21 cellular contexts compared by ENCODE assay signal in the genomic region with DNA sequence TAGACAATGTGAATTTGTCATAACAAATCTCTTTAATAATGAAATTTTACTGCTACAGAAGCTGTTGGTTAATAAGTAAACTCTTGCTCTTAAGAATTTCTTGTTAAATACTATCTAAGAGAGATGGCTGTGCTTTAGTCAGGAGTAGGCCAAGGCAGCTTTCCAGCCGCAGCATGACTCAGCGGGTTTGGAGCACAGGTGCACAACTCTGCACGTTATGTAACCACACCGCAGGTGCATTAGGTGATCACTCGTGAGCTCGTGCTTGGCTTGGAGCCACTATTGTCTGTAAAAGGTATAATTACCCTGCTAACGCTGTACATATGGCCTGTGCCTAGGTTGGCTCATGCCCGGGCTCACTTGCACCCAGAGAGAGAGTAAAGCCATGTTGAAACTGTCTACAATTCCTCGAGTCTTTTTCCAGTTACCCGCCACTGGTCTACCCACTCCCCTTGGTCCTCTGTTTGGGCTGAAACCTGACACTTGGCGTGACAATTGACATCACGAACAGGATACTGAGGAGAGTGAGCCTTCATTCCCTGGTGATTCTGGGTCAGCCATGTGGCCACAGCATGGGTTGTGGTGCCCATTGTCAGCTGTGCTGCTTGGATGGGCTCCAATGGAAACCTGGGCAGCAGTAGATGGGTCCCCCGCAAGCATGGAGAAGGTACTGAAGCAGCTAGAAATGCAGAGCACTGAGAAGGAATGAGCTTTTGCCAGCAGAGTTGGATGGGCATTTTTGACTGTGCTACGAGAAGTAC. TPM values are rescaled to one million over a fixed set of nuclear protein-coding genes. Genes with fewer than 3 reads are reported as not detected.
A peak's percentile ranks its signal among the peaks of the same experiment; 100 is the strongest.
DNase-seq lines count a peak whose midpoint lies in the region; ATAC-seq, FAIRE-seq and TF ChIP-seq lines count a peak whose summit lies in the region.
"Had no signal": no experiment of that assay in that cellular context is flagged by ENCODE, and none has a peak within 500 bp of the region (broad histone marks: within the 10 kb centered on the region; RNA-seq: fewer than 3 reads in every experiment).

No MANE protein-coding gene starts in this region.

- H3K14ac ChIP-seq in H1 (ENCODE audit: insufficient read length), result no peak overlapping the region

- H3K56ac ChIP-seq in H1 (replicated peaks; ENCODE audit: insufficient read length, low read depth, low read length), result no peak overlapping the region
- no peak overlapping the region for H3K56ac ChIP-seq in mesendoderm (ENCODE audit: low read length)

- no peaks in the 10 kb centered on the region for H3K4me1 ChIP-seq in H1 (replicated peaks in 1 of 4; ENCODE audit: control insufficient read depth in 3 of 4, insufficient read depth in 4 of 4, low read length in 3 of 4)
- no peaks in the 10 kb centered on the region for H3K4me1 ChIP-seq in mesendoderm (ENCODE audit: control insufficient read depth, low read depth, low read length)
- H3K4me1 ChIP-seq in spleen, result no peaks in the 10 kb centered on the region
- H3K4me1 ChIP-seq: esophagus squamous epithelium, heart left ventricle, psoas muscle had no signal

- H3K27ac ChIP-seq in H1 (ENCODE audit: low read depth, low read length) (no peak overlapping the region), mesendoderm (ENCODE audit: low read depth, low read length) (no peak overlapping the region), spleen (no peak overlapping the region)
- H3K27ac ChIP-seq in CD4-positive, alpha-beta T cell (ENCODE audit: low read depth, low read length), result no peak overlapping the region
- H3K27ac ChIP-seq: esophagus squamous epithelium, heart left ventricle, psoas muscle had no signal

- H3K27ac Mint-ChIP-seq in CD4-positive, alpha-beta T cell, result no peak overlapping the region
- H3K27ac Mint-ChIP-seq in activated naive CD8-positive, alpha-beta T cell treated with anti-CD3 and anti-CD28 coated beads for 36 hours, result no peak overlapping the region
- H3K27ac Mint-ChIP-seq: T-cell, WTC11 had no signal

- no peak overlapping the region for H3K4me2 ChIP-seq in H1 (ENCODE audit: insufficient read depth in 1 of 2, low read depth in 2 of 2, low read length in 2 of 2)
- no peak overlapping the region for H3K4me2 ChIP-seq in mesendoderm (ENCODE audit: low read length)

- H3K36me3 Mint-ChIP-seq in CD4-positive, alpha-beta T cell (ENCODE audit: low read depth), result peaks cover 56% of the 10 kb centered on the region
- peaks cover 16% of the 10 kb centered on the region for H3K36me3 Mint-ChIP-seq in activated naive CD8-positive, alpha-beta T cell treated with anti-CD3 and anti-CD28 coated beads for 36 hours

- H3K23me2 ChIP-seq in H1 (ENCODE audit: low read depth, low read length), result no peaks in the 10 kb centered on the region

- H3K4me3 ChIP-seq in H1 (ENCODE audit: extremely low read depth in 1 of 4, insufficient read depth in 2 of 4, low read depth in 3 of 4, low read length in 4 of 4) (no peak overlapping the region), mesendoderm (ENCODE audit: low read length) (no peak overlapping the region), spleen (no peak overlapping the region)
- H3K4me3 ChIP-seq: esophagus squamous epithelium, heart left ventricle, psoas muscle had no signal

- DNase-seq in DMS53 treated with DMSO at 0.1 percent for 48 hours (lab: John Stamatoyannopoulos, UW; ENCODE audit: unreplicated experiment) (peak; percentile 99), NCI-H345 treated with DMSO at 0.1 percent for 48 hours (lab: John Stamatoyannopoulos, UW; ENCODE audit: unreplicated experiment) (peak; percentile 1), H1 (ENCODE audit: low read depth in 1 of 2, low spot score in 2 of 2) (no peak), mesendoderm (peak; percentile 29), midbrain (lab: John Stamatoyannopoulos, UW) (no peak), spleen (no peak)
- no peak for DNase-seq in CD4-positive, alpha-beta T cell
- DNase-seq in activated naive CD8-positive, alpha-beta T cell treated with anti-CD3 and anti-CD28 coated beads for 36 hours, result no peak
- DNase-seq: activated CD8-positive, alpha-beta memory T cell treated with anti-CD3 and anti-CD28 coated beads for 24 hours; activated gamma-delta T cell; esophagus squamous epithelium; heart left ventricle; naive B cell; NCI-H1092; NCI-H226; psoas muscle; stimulated activated naive CD8-positive, alpha-beta T cell treated with anti-CD3 and anti-CD28 coated beads, Interleukin-15, Interleukin-2, amounts not matched to agents 100 U/mL and 50 U/mL, for 24 hours; T-cell had no signal

- peaks cover 0 to 7% (median 3%) of the 10 kb centered on the region in 4 experiments; a peak in 3 of 8 replicates for H3K36me3 ChIP-seq in H1 (ENCODE audit: control insufficient read depth in 2 of 4, insufficient read depth in 4 of 4, low read length in 3 of 4)
- no peaks in the 10 kb centered on the region for H3K36me3 ChIP-seq in mesendoderm (ENCODE audit: control insufficient read depth, insufficient read depth, low read length)
- peaks cover 0 to 44% (median 2%) of the 10 kb centered on the region in 6 donors for H3K36me3 ChIP-seq in spleen

- intact Hi-C loops in CD4-positive, alpha-beta T cell (cut with DNase I, micrococcal nuclease), result no loop called here
- intact Hi-C loops in spleen (cut with DNase I; ENCODE audit: low total_unique reads), result no loop called here

- H4K5ac ChIP-seq in H1 (ENCODE audit: insufficient read length, low read depth, low read length), result no peak overlapping the region
- no peak overlapping the region for H4K5ac ChIP-seq in mesendoderm (ENCODE audit: low read length)

- TF ChIP-seq POLR2A in H1 (IDR thresholded peaks at IDR 0.05; ENCODE audit: control extremely low read depth in 1 of 2, low read depth in 2 of 2, low read length in 2 of 2) (no peak), spleen (IDR thresholded peaks at IDR 0.05) (no peak)

- no peak overlapping the region for H3K4ac ChIP-seq in H1 (replicated peaks; ENCODE audit: insufficient read length, low read depth, low read length)
- H3K4ac ChIP-seq in mesendoderm (ENCODE audit: low read depth, low read length), result no peak overlapping the region

- H4K8ac ChIP-seq in H1 (ENCODE audit: extremely low read depth, insufficient read depth, low read length), result no peak overlapping the region
- H4K8ac ChIP-seq in mesendoderm (ENCODE audit: low read depth, low read length), result no peak overlapping the region

- H3K9me3 Mint-ChIP-seq in CD4-positive, alpha-beta T cell, result no peaks in the 10 kb centered on the region
- no peaks in the 10 kb centered on the region for H3K9me3 Mint-ChIP-seq in activated naive CD8-positive, alpha-beta T cell treated with anti-CD3 and anti-CD28 coated beads for 36 hours

- TF ChIP-seq RAD21 in H1 (IDR thresholded peaks at IDR 0.05 in 1 of 2, conservative IDR thresholded peaks at IDR 0.05 in 1 of 2; ENCODE audit: low read depth in 2 of 2, low read length in 2 of 2), result no peak

- no peak for TF ChIP-seq EP300 in H1 (IDR thresholded peaks at IDR 0.05; ENCODE audit: borderline replicate concordance in 1 of 2, low read depth in 2 of 2, low read length in 2 of 2)

- no peak overlapping the region for H3K4me3 Mint-ChIP-seq in CD4-positive, alpha-beta T cell
- H3K4me3 Mint-ChIP-seq in activated naive CD8-positive, alpha-beta T cell treated with anti-CD3 and anti-CD28 coated beads for 36 hours, result no peak overlapping the region
- H3K4me3 Mint-ChIP-seq: naive B cell, T-cell, WTC11 had no signal

- H4K91ac ChIP-seq in H1 (replicated peaks; ENCODE audit: insufficient read length, low read length), result no peak overlapping the region

- no peak for FAIRE-seq in H1 (lab: Jason Lieb, UNC)
- FAIRE-seq: astrocyte, GM18507 had no signal

- TF ChIP-seq CTCF in H1 (IDR thresholded peaks at IDR 0.05; ENCODE audit: control extremely low read depth in 1 of 3, insufficient read depth in 1 of 3, low read depth in 1 of 3, low read length in 3 of 3) (no peak), spleen (IDR thresholded peaks at IDR 0.05 in 8 of 11, conservative IDR thresholded peaks at IDR 0.05 in 3 of 11) (no peak)
- TF ChIP-seq CTCF in CD4-positive, alpha-beta T cell (IDR thresholded peaks at IDR 0.05), result no peak

- H3K79me1 ChIP-seq in H1 (ENCODE audit: low read depth, low read length), result no peaks in the 10 kb centered on the region
- no peaks in the 10 kb centered on the region for H3K79me1 ChIP-seq in mesendoderm (ENCODE audit: low read length)

- CTCF ChIA-PET in H1 (lab: Charles Lee; ENCODE audit: partially characterized antibody), result interaction anchor here (1.5 to 4.1 kb wide), 4 partner anchors 8 to 46 kb away, joined by 3 to 31 read pairs (median 8); a partner anchor contains a TSS
- CTCF ChIA-PET in CD4-positive, alpha-beta T cell (lab: Charles Lee), result no interaction called here

- H2BK20ac ChIP-seq in H1 (ENCODE audit: low read length), result no peak overlapping the region

- H3K79me2 ChIP-seq in H1 (ENCODE audit: control insufficient read depth in 1 of 2, insufficient read depth in 2 of 2, low read length in 2 of 2) (no peaks in the 10 kb centered on the region), mesendoderm (ENCODE audit: control insufficient read depth, insufficient read depth, low read length) (no peaks in the 10 kb centered on the region)

- H3K9me3 ChIP-seq in H1 (ENCODE audit: insufficient read depth in 2 of 2, low read depth in 1 of 2, low read length in 1 of 2) (peaks cover 0 to 9% of the 10 kb centered on the region in 2 experiments; a peak in 2 of 4 replicates), spleen (peaks cover 0 to 7% (median 0%) of the 10 kb centered on the region in 8 donors)
- no peaks in the 10 kb centered on the region for H3K9me3 ChIP-seq in CD4-positive, alpha-beta T cell (ENCODE audit: control insufficient read depth, low read length)
- H3K9me3 ChIP-seq: esophagus squamous epithelium, heart left ventricle, psoas muscle had no signal

- no peaks in the 10 kb centered on the region for H3K4me1 Mint-ChIP-seq in CD4-positive, alpha-beta T cell (ENCODE audit: low read depth)
- H3K4me1 Mint-ChIP-seq in activated naive CD8-positive, alpha-beta T cell treated with anti-CD3 and anti-CD28 coated beads for 36 hours, result no peaks in the 10 kb centered on the region
- H3K4me1 Mint-ChIP-seq: naive B cell, T-cell had no signal

- no peak for ATAC-seq in CD4-positive, alpha-beta T cell (ENCODE audit: poor library complexity)
- ATAC-seq: psoas muscle; stimulated activated naive CD8-positive, alpha-beta T cell treated with anti-CD3 and anti-CD28 coated beads, Interleukin-15, Interleukin-2, amounts not matched to agents 100 U/mL and 50 U/mL, for 24 hours; T-cell; WTC11 had no signal

- WGBS in H1 (ENCODE audit: extremely low coverage in 1 of 2, insufficient coverage in 1 of 2, insufficient read length in 1 of 2, insufficient replicate concordance in 2 of 2, low coverage in 1 of 2, low lambda C conversion rate in 2 of 2, missing lambda C conversion rate in 1 of 2), 2 experiments, result 89% methylated on average over 14 of the region's 14 CpGs; no CpG with 5 or more reads in 1 of the 2 experiments
- no CpG with 5 or more reads among the region's 14 CpGs for WGBS in mesendoderm (ENCODE audit: extremely low coverage, insufficient coverage, low lambda C conversion rate)
- WGBS in spleen, 5 donors, result 85 to 96% (median 95%) methylated on average over 14 of the region's 14 CpGs

- H2BK120ac ChIP-seq in H1 (replicated peaks; ENCODE audit: low read depth, low read length) (no peak overlapping the region), mesendoderm (ENCODE audit: low read depth, low read length) (no peak overlapping the region)

- no peak overlapping the region for H2BK12ac ChIP-seq in H1 (ENCODE audit: low read depth, low read length)

- H3K23ac ChIP-seq in H1 (ENCODE audit: insufficient read length) (no peak overlapping the region), mesendoderm (ENCODE audit: low read length) (no peak overlapping the region)

- H2BK15ac ChIP-seq in H1 (ENCODE audit: low read length) (no peak overlapping the region), mesendoderm (replicated peaks; ENCODE audit: low read depth) (no peak overlapping the region)

- H2AK5ac ChIP-seq in H1 (ENCODE audit: low read depth, low read length), result no peak overlapping the region
- H2AK5ac ChIP-seq in mesendoderm (ENCODE audit: low read length), result no peak overlapping the region

- H2BK5ac ChIP-seq in H1 (ENCODE audit: low read depth, low read length) (no peak overlapping the region), mesendoderm (ENCODE audit: low read length) (no peak overlapping the region)

- H2AFZ ChIP-seq in H1 (ENCODE audit: low read length), result no peak overlapping the region

- H3K18ac ChIP-seq in H1 (ENCODE audit: extremely low read depth, low read length) (no peak overlapping the region), mesendoderm (ENCODE audit: low read length) (no peak overlapping the region)

- H4K20me1 ChIP-seq in H1 (replicated peaks in 1 of 2; ENCODE audit: control insufficient read depth in 1 of 2, insufficient read depth in 2 of 2, low read length in 2 of 2), result peaks cover 0 to 1% of the 10 kb centered on the region in 2 experiments

- POLR2A ChIA-PET in H1 (lab: Charles Lee; ENCODE audit: partially characterized antibody), result interaction anchor here (0.6 to 1.0 kb wide), 4 partner anchors 8 to 1079 kb away, joined by 3 read pairs; a partner anchor contains a TSS
- POLR2A ChIA-PET in CD4-positive, alpha-beta T cell (lab: Charles Lee), result no interaction called here

- no peaks in the 10 kb centered on the region for H3K27me3 Mint-ChIP-seq in CD4-positive, alpha-beta T cell
- no peaks in the 10 kb centered on the region for H3K27me3 Mint-ChIP-seq in activated naive CD8-positive, alpha-beta T cell treated with anti-CD3 and anti-CD28 coated beads for 36 hours
- H3K27me3 Mint-ChIP-seq: naive B cell, T-cell had no signal

- H3K27me3 ChIP-seq in H1 (replicated peaks in 1 of 4; ENCODE audit: control insufficient read depth in 3 of 4, extremely low read depth in 1 of 4, insufficient read depth in 3 of 4, low read length in 3 of 4) (no peaks in the 10 kb centered on the region), mesendoderm (ENCODE audit: insufficient read depth, low read length, poor library complexity) (no peaks in the 10 kb centered on the region), spleen (replicated peaks in 1 of 7) (no peaks in the 10 kb centered on the region)
- no peaks in the 10 kb centered on the region for H3K27me3 ChIP-seq in CD4-positive, alpha-beta T cell (ENCODE audit: control insufficient read depth, insufficient read depth, low read length)
- H3K27me3 ChIP-seq: esophagus squamous epithelium, heart left ventricle had no signal

- H3K9ac ChIP-seq in H1 (replicated peaks in 1 of 4; ENCODE audit: extremely low read depth in 1 of 4, low read depth in 3 of 4, low read length in 3 of 4), result no peak overlapping the region
- no peak overlapping the region for H3K9ac ChIP-seq in mesendoderm (ENCODE audit: low read length)

RNA-seq across cellular contexts. Expression of a gene that starts 18.4 kb away (rescaled TPM):
- total RNA-seq in H1 (2021; fragmentation: NEBNext Ultra II Directional; extraction: Animal tissue kit (Norgen Biotek cat#: 25700)), result 31.6 and 33.0 TPM in 2 replicates
- polyA plus RNA-seq in H1 (2011; rRNA removed), result 4.4 and 8.7 TPM in 2 replicates
- 14.1 TPM for polyA plus RNA-seq in H1 (2011; cell fraction: cytosol; rRNA removed)
- 13.8 TPM for polyA plus RNA-seq in H1 (2011; cell fraction: nucleus; rRNA removed)
- polyA plus RNA-seq in H1 (2012, experiment 1 of 2), result 17.6 to 29.1 TPM (median 21.4 TPM) in 4 replicates
- polyA plus RNA-seq in H1 (2012, experiment 2 of 2), result 1.6 TPM
- 22.7 TPM for polyA plus RNA-seq in H1 (2013, experiment 1 of 2)
- 21.8 TPM for polyA plus RNA-seq in H1 (2013, experiment 2 of 2)
- 10.8 and 21.6 TPM in 2 replicates for polyA minus RNA-seq in H1 (2011; rRNA and poly(A)+ RNA removed)
- polyA minus RNA-seq in H1 (2011; cell fraction: cytosol; rRNA and poly(A)+ RNA removed), result 10.5 TPM
- 33.4 TPM for polyA minus RNA-seq in H1 (2011; cell fraction: nucleus; rRNA and poly(A)+ RNA removed)
- polyA plus RNA-seq in mesendoderm (2013, experiment 1 of 2), result 26.0 TPM
- polyA plus RNA-seq in mesendoderm (2013, experiment 2 of 2), result 24.2 TPM
- total RNA-seq in CD4-positive, alpha-beta T cell, result 10 to 100 TPM; 24.4 to 26.0 TPM
- total RNA-seq in spleen, result 10 to 100 TPM; 32.6 to 58.9 (median 44.0) TPM
- polyA plus RNA-seq in spleen, result 10 to 100 TPM; 25.5 to 51.5 (median 32.1) TPM
- 10 to 100 TPM; 32.0 to 33.0 TPM for total RNA-seq in activated naive CD8-positive, alpha-beta T cell treated with anti-CD3 and anti-CD28 coated beads for 36 hours

RNA-seq across cellular contexts. Expression of a gene that starts 46.1 kb away (rescaled TPM):
- 10.8 and 12.5 TPM in 2 replicates for total RNA-seq in H1 (2021; fragmentation: NEBNext Ultra II Directional; extraction: Animal tissue kit (Norgen Biotek cat#: 25700))
- polyA plus RNA-seq in H1 (2011; rRNA removed) (7.4 and 9.8 TPM in 2 replicates), spleen (1 to 10 TPM; 5.6 to 6.0 (median 5.9) TPM)
- polyA plus RNA-seq in H1 (2011; cell fraction: cytosol; rRNA removed), result 9.4 TPM
- 9.8 TPM for polyA plus RNA-seq in H1 (2011; cell fraction: nucleus; rRNA removed)
- polyA plus RNA-seq in H1 (2012, experiment 1 of 2), result 5.8 to 9.4 TPM (median 7.3 TPM) in 4 replicates
- polyA plus RNA-seq in H1 (2012, experiment 2 of 2), result 1.2 TPM
- polyA plus RNA-seq in H1 (2013, experiment 1 of 2), result 9.4 TPM
- 7.6 TPM for polyA plus RNA-seq in H1 (2013, experiment 2 of 2)
- polyA minus RNA-seq in H1 (2011; rRNA and poly(A)+ RNA removed), result 12.6 and 13.6 TPM in 2 replicates
- polyA minus RNA-seq in H1 (2011; cell fraction: cytosol; rRNA and poly(A)+ RNA removed), result 8.2 TPM
- 32.8 TPM for polyA minus RNA-seq in H1 (2011; cell fraction: nucleus; rRNA and poly(A)+ RNA removed)
- 7.1 TPM for polyA plus RNA-seq in mesendoderm (2013, experiment 1 of 2)
- 7.2 TPM for polyA plus RNA-seq in mesendoderm (2013, experiment 2 of 2)
- total RNA-seq in CD4-positive, alpha-beta T cell, result 1 to 10 TPM; 6.4 to 6.7 TPM
- 10 to 100 TPM; 10.5 to 14.7 (median 13.2) TPM for total RNA-seq in spleen
- 10 to 100 TPM; 13.0 to 15.9 TPM for total RNA-seq in activated naive CD8-positive, alpha-beta T cell treated with anti-CD3 and anti-CD28 coated beads for 36 hours

Comparison
In these comparisons a context has a peak if more than half of its experiments do, and no peak if none do; other contexts are left out.
1. DNase-seq: peak in DMS53 treated with DMSO at 0.1 percent for 48 hours (single experiment), NCI-H345 treated with DMSO at 0.1 percent for 48 hours (single experiment) and mesendoderm (single experiment); none in H1 (0 of 2), CD4-positive, alpha-beta T cell (0 of 10), midbrain (single experiment), spleen (single experiment) and activated naive CD8-positive, alpha-beta T cell treated with anti-CD3 and anti-CD28 coated beads for 36 hours (single experiment).